Comparison of ENCODE assay signal across 22 cellular contexts in genomic region chr12:77352941-77353340, GRCh38.
"Had no signal": no experiment of that assay in that cellular context is flagged by ENCODE, and none has a peak within 500 bp of the region (broad histone marks: within the 10 kb centered on the region; RNA-seq: fewer than 3 reads in every experiment).

No MANE protein-coding gene starts in this region.

- H3K27me3 ChIP-seq: brain microvascular endothelial cell, dorsolateral prefrontal cortex, esophagus muscularis mucosa, sigmoid colon, spleen had no signal

- H3K9me3 ChIP-seq: esophagus muscularis mucosa, left ventricle myocardium inferior, sigmoid colon, spleen had no signal

- DNase-seq: activated B cell treated with CpG ODN at 0.5 μM for 24 hours; activated CD4-positive, alpha-beta T cell treated with anti-CD3 and anti-CD28 coated beads for 4 hours; activated CD4-positive, alpha-beta T cell treated with anti-CD3 and anti-CD28 coated beads, Interleukin-2, amount 50 U/mL, for 48 hours; activated CD8-positive, alpha-beta memory T cell treated with anti-CD3 and anti-CD28 coated beads, Interleukin-2, amount 50 U/mL, for 48 hours; activated naive CD4-positive, alpha-beta T cell treated with Interleukin-2 at 50 U/mL for 16 hours; activated naive CD8-positive, alpha-beta T cell treated with anti-CD3 and anti-CD28 coated beads, Interleukin-2, amount 10 ng/mL, durations not matched to agents 7 days and 5 days; activated T-cell treated with anti-CD3 and anti-CD28 coated beads, Interleukin-2, amount 50 U/mL, for 48 hours; amygdala; brain microvascular endothelial cell; central memory CD4-positive, alpha-beta T cell; dorsolateral prefrontal cortex; effector memory CD8-positive, alpha-beta T cell; foreskin melanocyte; left ventricle myocardium inferior; natural killer cell; retina; sigmoid colon; spleen; stimulated activated CD4-positive, alpha-beta T cell treated with anti-CD3 and anti-CD28 coated beads, Interleukin-4, amount 100 ng/mL, for 1 hour; stimulated activated naive CD4-positive, alpha-beta T cell treated with Interleukin-2 at 50 U/mL for 16 hours; T1000 had no signal

- H3K4me1 ChIP-seq: esophagus muscularis mucosa, sigmoid colon, spleen had no signal

- ATAC-seq: effector memory CD8-positive, alpha-beta T cell; natural killer cell had no signal

- H3K36me3 ChIP-seq: brain microvascular endothelial cell, esophagus muscularis mucosa, left ventricle myocardium inferior, sigmoid colon, spleen had no signal

- H3K4me3 ChIP-seq: dorsolateral prefrontal cortex, esophagus muscularis mucosa, left ventricle myocardium inferior, sigmoid colon, spleen had no signal
